Comparison of ENCODE assay signal across 1 cellular context in the genomic region with DNA sequence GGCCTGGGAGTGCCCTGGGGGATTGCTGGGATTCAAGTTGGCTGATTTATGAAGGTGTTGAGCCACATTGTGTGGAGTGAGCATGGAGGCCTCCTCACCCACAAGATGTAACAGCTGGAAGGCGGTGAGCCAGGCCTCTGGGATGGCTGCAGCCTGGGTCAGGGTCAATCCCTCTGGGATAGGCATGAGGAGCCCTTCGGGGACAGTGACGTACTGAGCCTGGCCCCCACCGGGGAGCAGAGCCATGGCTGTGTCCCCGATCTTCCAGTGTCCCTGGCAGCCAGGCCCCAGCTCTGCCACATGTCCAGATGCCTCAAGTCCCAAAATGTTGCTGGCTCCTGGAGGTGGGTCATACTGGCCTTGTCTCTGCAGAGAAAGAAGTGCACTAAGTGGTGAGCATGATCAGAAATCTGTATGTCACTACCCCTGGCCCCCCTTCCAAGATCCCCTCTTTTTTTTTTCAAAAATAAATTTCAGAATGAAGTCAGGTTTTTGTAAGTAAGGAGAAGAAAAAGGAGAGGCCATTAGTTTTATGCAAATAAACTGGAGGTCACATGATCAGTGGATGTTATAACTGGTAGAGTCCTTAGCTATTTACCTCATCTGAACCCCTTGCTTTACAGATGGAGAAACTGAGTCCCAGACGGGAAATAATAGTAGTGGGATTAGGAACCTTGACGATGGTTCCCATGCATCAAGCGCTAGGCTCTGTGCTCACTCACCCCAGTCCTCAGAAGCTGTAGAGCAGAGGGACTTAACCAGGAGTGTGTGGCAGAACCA.
TF ChIP-seq lines count a peak whose summit lies in the region.

No MANE protein-coding gene starts in this region.

TF ChIP-seq in HCT116, 20 proteins besides CTCF, POLR2A, EP300 and RAD21:
- TF ChIP-seq CEBPB (IDR thresholded peaks at IDR 0.05; ENCODE audit: low read depth) = no peak
